ENCODE assay signal across 35 cellular contexts in genomic region chr1:18440385-18441226, GRCh38. TPM values are rescaled to one million over a fixed set of nuclear protein-coding genes. Genes with fewer than 3 reads are reported as not detected.
DNase-seq lines count a peak whose midpoint lies in the region; ATAC-seq and TF ChIP-seq lines count a peak whose summit lies in the region.
"Had no signal": no experiment of that assay in that cellular context is flagged by ENCODE, and none has a peak within 500 bp of the region (broad histone marks: within the 10 kb centered on the region; RNA-seq: fewer than 3 reads in every experiment).

No MANE protein-coding gene starts in this region.

- POLR2A ChIA-PET in RWPE1 (lab: Yijun Ruan, JAX; ENCODE audit: low non-redundant PET): no interaction called here

- DNase-seq in NCI-H2171 treated with DMSO at 0.1 percent for 48 hours (lab: John Stamatoyannopoulos, UW) (peak; percentile 61), NCI-H2171 (lab: John Stamatoyannopoulos, UW) (no peak), RWPE1 (ENCODE audit: low spot score) (peak; percentile 3), ureter (ENCODE audit: low spot score) (peak; percentile 74), substantia nigra (lab: John Stamatoyannopoulos, UW) (no peak), H7 (no peak)
- no peak for DNase-seq in activated T-cell treated with anti-CD3 and anti-CD28 coated beads, Interleukin-2, amount 50 U/mL, for 24 hours
- DNase-seq: activated CD4-positive, alpha-beta T cell treated with anti-CD3 and anti-CD28 coated beads for 48 hours; activated CD8-positive, alpha-beta memory T cell treated with anti-CD3 and anti-CD28 coated beads for 24 hours; activated effector memory CD4-positive, alpha-beta T cell treated with Interleukin-2 at 50 U/mL for 16 hours; activated naive CD8-positive, alpha-beta T cell treated with anti-CD3 and anti-CD28 coated beads for 36 hours; activated T-cell treated with anti-CD3 and anti-CD28 coated beads for 4 hours; aorta; cortex of kidney; DMS79 treated with DMSO at 0.1 percent for 48 hours; effector memory CD4-positive, alpha-beta T cell; GF-D8; head of caudate nucleus; lower lobe of right lung; natural killer cell; NCI-H1694; NCI-H510A; nucleus accumbens; SHP77 treated with DMSO at 0.1 percent for 48 hours; stimulated activated CD8-positive, alpha-beta memory T cell treated with anti-CD3 and anti-CD28 coated beads, Interleukin-4, amount 100 ng/mL, for 48 hours; tibial artery had no signal

- H3K4me3 Mint-ChIP-seq in activated T-cell treated with anti-CD3 and anti-CD28 coated beads, Interleukin-2, amount 50 U/mL, for 24 hours: no peak overlapping the region
- H3K4me3 Mint-ChIP-seq: activated naive CD8-positive, alpha-beta T cell treated with anti-CD3 and anti-CD28 coated beads for 36 hours; IgD-negative memory B cell; natural killer cell had no signal

- no peak for TF ChIP-seq CTCF in RWPE1 (conservative IDR thresholded peaks at IDR 0.05; ENCODE audit: low read depth)

- ATAC-seq in esophagus mucosa: peak; percentile 96
- ATAC-seq: Panc1, sciatic nerve had no signal

- no peaks in the 10 kb centered on the region; the same call in 1 of the 2 replicates for H3K27me3 ChIP-seq in H7 (ENCODE audit: control insufficient read depth, insufficient read depth, low read length)
- H3K27me3 ChIP-seq: cardiac muscle cell had no signal

- no peaks in the 10 kb centered on the region for H3K36me3 ChIP-seq in H7 (replicated peaks; ENCODE audit: control insufficient read depth, insufficient read depth, low read length)
- H3K36me3 ChIP-seq: cardiac muscle cell, lower lobe of right lung, tibial artery had no signal

- H3K36me3 Mint-ChIP-seq in activated T-cell treated with anti-CD3 and anti-CD28 coated beads, Interleukin-2, amount 50 U/mL, for 24 hours (ENCODE audit: low read depth): no peaks in the 10 kb centered on the region
- H3K36me3 Mint-ChIP-seq: activated naive CD8-positive, alpha-beta T cell treated with anti-CD3 and anti-CD28 coated beads for 36 hours; IgD-negative memory B cell; natural killer cell had no signal

- H3K9me3 Mint-ChIP-seq in activated T-cell treated with anti-CD3 and anti-CD28 coated beads, Interleukin-2, amount 50 U/mL, for 24 hours: peaks cover 2% of the 10 kb centered on the region
- H3K9me3 Mint-ChIP-seq: natural killer cell had no signal

- CTCF ChIA-PET in RWPE1 (lab: Yijun Ruan, JAX): no interaction called here

- no peak overlapping the region for H3K4me3 ChIP-seq in H7 (ENCODE audit: insufficient read depth, low read depth, low read length)
- H3K4me3 ChIP-seq: cardiac muscle cell, lower lobe of right lung, tibial artery had no signal

- no peak overlapping the region for H3K27ac ChIP-seq in RWPE1
- no peak overlapping the region for H3K27ac ChIP-seq in substantia nigra (ENCODE audit: low read depth, low read length, poor library complexity, severe bottlenecking)
- H3K27ac ChIP-seq: 22Rv1, cardiac muscle cell, lower lobe of right lung, tibial artery had no signal

- peaks cover 40% of the 10 kb centered on the region for H3K27me3 Mint-ChIP-seq in activated T-cell treated with anti-CD3 and anti-CD28 coated beads, Interleukin-2, amount 50 U/mL, for 24 hours

- H3K27ac Mint-ChIP-seq in activated T-cell treated with anti-CD3 and anti-CD28 coated beads, Interleukin-2, amount 50 U/mL, for 24 hours: no peak overlapping the region
- H3K27ac Mint-ChIP-seq: activated naive CD8-positive, alpha-beta T cell treated with anti-CD3 and anti-CD28 coated beads for 36 hours; IgD-negative memory B cell; natural killer cell; progenitor cell of endocrine pancreas had no signal

- H3K4me1 Mint-ChIP-seq in activated T-cell treated with anti-CD3 and anti-CD28 coated beads, Interleukin-2, amount 50 U/mL, for 24 hours (ENCODE audit: low read depth): no peaks in the 10 kb centered on the region
- H3K4me1 Mint-ChIP-seq: activated naive CD8-positive, alpha-beta T cell treated with anti-CD3 and anti-CD28 coated beads for 36 hours; IgD-negative memory B cell; natural killer cell had no signal

RNA-seq across cellular contexts. Expression of gene KLHDC7A, which starts 40.1 kb away (rescaled TPM):
- 0.28 TPM for total RNA-seq in esophagus mucosa
- total RNA-seq in ureter: 34.5 TPM
- 11.2 and 17.8 TPM in 2 replicates for total RNA-seq in H7 (2014; rRNA removed; shearing (Covaris generic))
- total RNA-seq: activated naive CD8-positive, alpha-beta T cell treated with anti-CD3 and anti-CD28 coated beads for 36 hours; aorta; cardiac muscle cell; fibroblast of villous mesenchyme; mononuclear cell; sciatic nerve had no signal

Comparison
In these comparisons a context has a peak if more than half of its experiments do, and no peak if none do; other contexts are left out.
1. DNase-seq: peak in NCI-H2171 treated with DMSO at 0.1 percent for 48 hours (single experiment), RWPE1 (single experiment) and ureter (single experiment); none in NCI-H2171 (single experiment), activated T-cell treated with anti-CD3 and anti-CD28 coated beads, Interleukin-2, amount 50 U/mL, for 24 hours (single experiment), substantia nigra (0 of 49) and H7 (single experiment).